ENCODE assay signal across 1 cellular context in the genomic region with DNA sequence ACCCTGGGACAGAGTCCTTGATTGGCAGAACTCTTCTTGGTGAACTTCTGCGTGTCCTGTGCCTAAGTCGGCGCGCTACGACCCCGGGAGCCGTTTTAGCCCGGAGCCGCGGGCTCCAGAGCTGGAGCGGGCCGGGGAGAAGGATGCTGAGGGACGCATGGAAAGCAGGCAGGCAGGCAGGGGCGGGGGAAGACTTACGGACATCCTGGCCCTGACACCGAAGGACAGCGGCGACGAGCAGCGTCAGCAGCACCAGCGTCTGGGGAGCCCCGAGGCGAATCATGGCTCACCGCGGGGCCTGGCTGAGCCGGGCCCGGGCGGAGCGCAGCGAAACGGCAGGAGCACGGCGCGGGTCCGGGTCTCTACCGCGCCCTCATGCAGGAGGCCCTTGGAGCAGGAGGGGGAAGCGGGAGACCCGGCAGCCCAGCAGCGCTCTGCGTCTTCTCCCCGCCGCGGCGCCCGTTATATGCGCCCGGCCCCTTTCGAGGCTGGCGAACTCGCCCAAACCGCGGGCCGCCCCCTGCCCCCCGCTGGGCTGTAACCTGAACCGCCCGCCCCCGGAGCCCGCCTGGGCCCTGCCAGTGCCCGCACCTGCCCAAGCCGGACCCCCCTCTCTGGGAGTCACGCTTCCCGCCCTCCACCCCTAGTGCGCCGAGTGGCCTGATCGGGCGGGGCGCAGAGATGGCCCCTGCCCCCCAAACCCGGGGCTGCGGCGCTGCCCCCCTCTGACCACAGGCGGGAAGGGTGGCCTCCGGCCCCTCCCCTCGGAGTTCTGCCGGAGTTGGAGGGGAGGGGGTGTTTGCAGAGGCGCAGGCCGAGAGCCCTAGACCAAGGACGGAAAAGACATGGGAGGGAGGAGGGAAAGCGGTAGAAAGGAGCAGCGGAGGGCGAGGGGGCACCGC.
TF ChIP-seq lines count a peak whose summit lies in the region.

A gene (minus strand): TSS at position 438 of the 902 bp plus-strand sequence. CDS start 155 bp downstream, at position 283.

TF ChIP-seq in HEK293, 187 proteins besides CTCF, POLR2A, EP300 and RAD21 (continued from another document and continues in another):
- TF ChIP-seq, protein P1, sequence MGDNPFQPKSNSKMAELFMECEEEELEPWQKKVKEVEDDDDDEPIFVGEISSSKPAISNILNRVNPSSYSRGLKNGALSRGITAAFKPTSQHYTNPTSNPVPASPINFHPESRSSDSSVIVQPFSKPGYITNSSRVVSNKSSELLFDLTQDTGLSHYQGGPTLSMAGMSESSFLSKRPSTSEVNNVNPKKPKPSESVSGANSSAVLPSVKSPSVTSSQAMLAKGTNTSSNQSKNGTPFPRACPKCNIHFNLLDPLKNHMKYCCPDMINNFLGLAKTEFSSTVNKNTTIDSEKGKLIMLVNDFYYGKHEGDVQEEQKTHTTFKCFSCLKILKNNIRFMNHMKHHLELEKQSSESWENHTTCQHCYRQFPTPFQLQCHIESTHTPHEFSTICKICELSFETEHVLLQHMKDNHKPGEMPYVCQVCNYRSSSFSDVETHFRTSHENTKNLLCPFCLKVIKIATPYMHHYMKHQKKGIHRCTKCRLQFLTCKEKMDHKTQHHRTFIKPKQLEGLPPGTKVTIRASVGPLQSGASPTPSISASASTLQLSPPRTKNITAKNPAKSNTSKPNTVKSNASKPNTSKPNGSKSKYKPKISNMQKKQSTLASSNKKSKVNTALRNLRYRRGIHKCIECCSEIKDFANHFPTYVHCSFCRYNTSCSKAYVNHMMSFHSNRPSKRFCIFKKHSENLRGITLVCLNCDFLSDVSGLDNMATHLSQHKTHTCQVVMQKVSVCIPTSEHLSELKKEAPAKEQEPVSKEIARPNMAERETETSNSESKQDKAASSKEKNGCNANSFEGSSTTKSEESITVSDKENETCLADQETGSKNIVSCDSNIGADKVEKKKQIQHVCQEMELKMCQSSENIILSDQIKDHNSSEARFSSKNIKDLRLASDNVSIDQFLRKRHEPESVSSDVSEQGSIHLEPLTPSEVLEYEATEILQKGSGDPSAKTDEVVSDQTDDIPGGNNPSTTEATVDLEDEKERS (tag by site-specific recombination; IDR thresholded peaks at IDR 0.05): no peak
- TF ChIP-seq, protein P2, sequence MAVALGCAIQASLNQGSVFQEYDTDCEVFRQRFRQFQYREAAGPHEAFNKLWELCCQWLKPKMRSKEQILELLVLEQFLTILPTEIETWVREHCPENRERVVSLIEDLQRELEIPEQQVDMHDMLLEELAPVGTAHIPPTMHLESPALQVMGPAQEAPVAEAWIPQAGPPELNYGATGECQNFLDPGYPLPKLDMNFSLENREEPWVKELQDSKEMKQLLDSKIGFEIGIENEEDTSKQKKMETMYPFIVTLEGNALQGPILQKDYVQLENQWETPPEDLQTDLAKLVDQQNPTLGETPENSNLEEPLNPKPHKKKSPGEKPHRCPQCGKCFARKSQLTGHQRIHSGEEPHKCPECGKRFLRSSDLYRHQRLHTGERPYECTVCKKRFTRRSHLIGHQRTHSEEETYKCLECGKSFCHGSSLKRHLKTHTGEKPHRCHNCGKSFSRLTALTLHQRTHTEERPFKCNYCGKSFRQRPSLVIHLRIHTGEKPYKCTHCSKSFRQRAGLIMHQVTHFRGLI (tag by site-specific recombination; IDR thresholded peaks at IDR 0.05): 0 out of 2 replicates have a peak, but pooled peaks have one; percentile 56
- TF ChIP-seq, protein P3, sequence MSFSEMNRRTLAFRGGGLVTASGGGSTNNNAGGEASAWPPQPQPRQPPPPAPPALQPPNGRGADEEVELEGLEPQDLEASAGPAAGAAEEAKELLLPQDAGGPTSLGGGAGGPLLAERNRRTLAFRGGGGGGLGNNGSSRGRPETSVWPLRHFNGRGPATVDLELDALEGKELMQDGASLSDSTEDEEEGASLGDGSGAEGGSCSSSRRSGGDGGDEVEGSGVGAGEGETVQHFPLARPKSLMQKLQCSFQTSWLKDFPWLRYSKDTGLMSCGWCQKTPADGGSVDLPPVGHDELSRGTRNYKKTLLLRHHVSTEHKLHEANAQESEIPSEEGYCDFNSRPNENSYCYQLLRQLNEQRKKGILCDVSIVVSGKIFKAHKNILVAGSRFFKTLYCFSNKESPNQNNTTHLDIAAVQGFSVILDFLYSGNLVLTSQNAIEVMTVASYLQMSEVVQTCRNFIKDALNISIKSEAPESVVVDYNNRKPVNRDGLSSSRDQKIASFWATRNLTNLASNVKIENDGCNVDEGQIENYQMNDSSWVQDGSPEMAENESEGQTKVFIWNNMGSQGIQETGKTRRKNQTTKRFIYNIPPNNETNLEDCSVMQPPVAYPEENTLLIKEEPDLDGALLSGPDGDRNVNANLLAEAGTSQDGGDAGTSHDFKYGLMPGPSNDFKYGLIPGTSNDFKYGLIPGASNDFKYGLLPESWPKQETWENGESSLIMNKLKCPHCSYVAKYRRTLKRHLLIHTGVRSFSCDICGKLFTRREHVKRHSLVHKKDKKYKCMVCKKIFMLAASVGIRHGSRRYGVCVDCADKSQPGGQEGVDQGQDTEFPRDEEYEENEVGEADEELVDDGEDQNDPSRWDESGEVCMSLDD (tag by site-specific recombination; IDR thresholded peaks at IDR 0.05): no peak
- TF ChIP-seq, protein P4, sequence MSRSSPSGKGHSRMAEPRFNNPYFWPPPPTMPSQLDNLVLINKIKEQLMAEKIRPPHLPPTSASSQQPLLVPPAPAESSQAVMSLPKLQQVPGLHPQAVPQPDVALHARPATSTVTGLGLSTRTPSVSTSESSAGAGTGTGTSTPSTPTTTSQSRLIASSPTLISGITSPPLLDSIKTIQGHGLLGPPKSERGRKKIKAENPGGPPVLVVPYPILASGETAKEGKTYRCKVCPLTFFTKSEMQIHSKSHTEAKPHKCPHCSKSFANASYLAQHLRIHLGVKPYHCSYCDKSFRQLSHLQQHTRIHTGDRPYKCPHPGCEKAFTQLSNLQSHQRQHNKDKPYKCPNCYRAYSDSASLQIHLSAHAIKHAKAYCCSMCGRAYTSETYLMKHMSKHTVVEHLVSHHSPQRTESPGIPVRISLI (tag by site-specific recombination; IDR thresholded peaks at IDR 0.05): no peak
- TF ChIP-seq ZNF664 (tag by site-specific recombination; IDR thresholded peaks at IDR 0.05) (no peak), ZNF548 (tag by site-specific recombination; IDR thresholded peaks at IDR 0.05) (no peak), ZNF292 (tag by site-specific recombination; IDR thresholded peaks at IDR 0.05; ENCODE audit: borderline replicate concordance, low read depth) (no peak), ZNF600 (tag by site-specific recombination; IDR thresholded peaks at IDR 0.05) (no peak), ZNF596 (tag by site-specific recombination; IDR thresholded peaks at IDR 0.05) (no peak), ZNF777 (tag by site-specific recombination; IDR thresholded peaks at IDR 0.05; ENCODE audit: borderline replicate concordance) (no peak), WT1 (tag by site-specific recombination; IDR thresholded peaks at IDR 0.05) (0 out of 2 replicates have a peak, but pooled peaks have one; percentile 17), ZNF146 (tag by site-specific recombination; IDR thresholded peaks at IDR 0.05) (no peak), KLF7 (tag by site-specific recombination; IDR thresholded peaks at IDR 0.05; ENCODE audit: borderline replicate concordance) (no peak), ZBTB48 (tag by site-specific recombination; IDR thresholded peaks at IDR 0.05) (no peak), SALL2 (tag by site-specific recombination; IDR thresholded peaks at IDR 0.05; ENCODE audit: borderline replicate concordance) (no peak), ZNF341 (tag by site-specific recombination; IDR thresholded peaks at IDR 0.05; ENCODE audit: low read depth) (peak; percentile 67; the same call in 1 of the 2 replicates), KLF1 (tag by site-specific recombination; IDR thresholded peaks at IDR 0.05) (peak; percentile 39; the same call in 1 of the 2 replicates)
- TF ChIP-seq, protein P5, sequence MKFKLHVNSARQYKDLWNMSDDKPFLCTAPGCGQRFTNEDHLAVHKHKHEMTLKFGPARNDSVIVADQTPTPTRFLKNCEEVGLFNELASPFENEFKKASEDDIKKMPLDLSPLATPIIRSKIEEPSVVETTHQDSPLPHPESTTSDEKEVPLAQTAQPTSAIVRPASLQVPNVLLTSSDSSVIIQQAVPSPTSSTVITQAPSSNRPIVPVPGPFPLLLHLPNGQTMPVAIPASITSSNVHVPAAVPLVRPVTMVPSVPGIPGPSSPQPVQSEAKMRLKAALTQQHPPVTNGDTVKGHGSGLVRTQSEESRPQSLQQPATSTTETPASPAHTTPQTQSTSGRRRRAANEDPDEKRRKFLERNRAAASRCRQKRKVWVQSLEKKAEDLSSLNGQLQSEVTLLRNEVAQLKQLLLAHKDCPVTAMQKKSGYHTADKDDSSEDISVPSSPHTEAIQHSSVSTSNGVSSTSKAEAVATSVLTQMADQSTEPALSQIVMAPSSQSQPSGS (tag by site-specific recombination; IDR thresholded peaks at IDR 0.05; ENCODE audit: low read depth): no peak
- TF ChIP-seq, protein P6, sequence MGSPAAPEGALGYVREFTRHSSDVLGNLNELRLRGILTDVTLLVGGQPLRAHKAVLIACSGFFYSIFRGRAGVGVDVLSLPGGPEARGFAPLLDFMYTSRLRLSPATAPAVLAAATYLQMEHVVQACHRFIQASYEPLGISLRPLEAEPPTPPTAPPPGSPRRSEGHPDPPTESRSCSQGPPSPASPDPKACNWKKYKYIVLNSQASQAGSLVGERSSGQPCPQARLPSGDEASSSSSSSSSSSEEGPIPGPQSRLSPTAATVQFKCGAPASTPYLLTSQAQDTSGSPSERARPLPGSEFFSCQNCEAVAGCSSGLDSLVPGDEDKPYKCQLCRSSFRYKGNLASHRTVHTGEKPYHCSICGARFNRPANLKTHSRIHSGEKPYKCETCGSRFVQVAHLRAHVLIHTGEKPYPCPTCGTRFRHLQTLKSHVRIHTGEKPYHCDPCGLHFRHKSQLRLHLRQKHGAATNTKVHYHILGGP (tag by site-specific recombination; IDR thresholded peaks at IDR 0.05): no peak
- TF ChIP-seq, protein P7, sequence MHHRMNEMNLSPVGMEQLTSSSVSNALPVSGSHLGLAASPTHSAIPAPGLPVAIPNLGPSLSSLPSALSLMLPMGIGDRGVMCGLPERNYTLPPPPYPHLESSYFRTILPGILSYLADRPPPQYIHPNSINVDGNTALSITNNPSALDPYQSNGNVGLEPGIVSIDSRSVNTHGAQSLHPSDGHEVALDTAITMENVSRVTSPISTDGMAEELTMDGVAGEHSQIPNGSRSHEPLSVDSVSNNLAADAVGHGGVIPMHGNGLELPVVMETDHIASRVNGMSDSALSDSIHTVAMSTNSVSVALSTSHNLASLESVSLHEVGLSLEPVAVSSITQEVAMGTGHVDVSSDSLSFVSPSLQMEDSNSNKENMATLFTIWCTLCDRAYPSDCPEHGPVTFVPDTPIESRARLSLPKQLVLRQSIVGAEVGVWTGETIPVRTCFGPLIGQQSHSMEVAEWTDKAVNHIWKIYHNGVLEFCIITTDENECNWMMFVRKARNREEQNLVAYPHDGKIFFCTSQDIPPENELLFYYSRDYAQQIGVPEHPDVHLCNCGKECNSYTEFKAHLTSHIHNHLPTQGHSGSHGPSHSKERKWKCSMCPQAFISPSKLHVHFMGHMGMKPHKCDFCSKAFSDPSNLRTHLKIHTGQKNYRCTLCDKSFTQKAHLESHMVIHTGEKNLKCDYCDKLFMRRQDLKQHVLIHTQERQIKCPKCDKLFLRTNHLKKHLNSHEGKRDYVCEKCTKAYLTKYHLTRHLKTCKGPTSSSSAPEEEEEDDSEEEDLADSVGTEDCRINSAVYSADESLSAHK (tag by site-specific recombination; IDR thresholded peaks at IDR 0.05): no peak
- TF ChIP-seq, protein P8, sequence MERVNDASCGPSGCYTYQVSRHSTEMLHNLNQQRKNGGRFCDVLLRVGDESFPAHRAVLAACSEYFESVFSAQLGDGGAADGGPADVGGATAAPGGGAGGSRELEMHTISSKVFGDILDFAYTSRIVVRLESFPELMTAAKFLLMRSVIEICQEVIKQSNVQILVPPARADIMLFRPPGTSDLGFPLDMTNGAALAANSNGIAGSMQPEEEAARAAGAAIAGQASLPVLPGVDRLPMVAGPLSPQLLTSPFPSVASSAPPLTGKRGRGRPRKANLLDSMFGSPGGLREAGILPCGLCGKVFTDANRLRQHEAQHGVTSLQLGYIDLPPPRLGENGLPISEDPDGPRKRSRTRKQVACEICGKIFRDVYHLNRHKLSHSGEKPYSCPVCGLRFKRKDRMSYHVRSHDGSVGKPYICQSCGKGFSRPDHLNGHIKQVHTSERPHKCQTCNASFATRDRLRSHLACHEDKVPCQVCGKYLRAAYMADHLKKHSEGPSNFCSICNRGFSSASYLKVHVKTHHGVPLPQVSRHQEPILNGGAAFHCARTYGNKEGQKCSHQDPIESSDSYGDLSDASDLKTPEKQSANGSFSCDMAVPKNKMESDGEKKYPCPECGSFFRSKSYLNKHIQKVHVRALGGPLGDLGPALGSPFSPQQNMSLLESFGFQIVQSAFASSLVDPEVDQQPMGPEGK (tag by site-specific recombination; IDR thresholded peaks at IDR 0.05): peak; percentile 73
- TF ChIP-seq, protein P9, sequence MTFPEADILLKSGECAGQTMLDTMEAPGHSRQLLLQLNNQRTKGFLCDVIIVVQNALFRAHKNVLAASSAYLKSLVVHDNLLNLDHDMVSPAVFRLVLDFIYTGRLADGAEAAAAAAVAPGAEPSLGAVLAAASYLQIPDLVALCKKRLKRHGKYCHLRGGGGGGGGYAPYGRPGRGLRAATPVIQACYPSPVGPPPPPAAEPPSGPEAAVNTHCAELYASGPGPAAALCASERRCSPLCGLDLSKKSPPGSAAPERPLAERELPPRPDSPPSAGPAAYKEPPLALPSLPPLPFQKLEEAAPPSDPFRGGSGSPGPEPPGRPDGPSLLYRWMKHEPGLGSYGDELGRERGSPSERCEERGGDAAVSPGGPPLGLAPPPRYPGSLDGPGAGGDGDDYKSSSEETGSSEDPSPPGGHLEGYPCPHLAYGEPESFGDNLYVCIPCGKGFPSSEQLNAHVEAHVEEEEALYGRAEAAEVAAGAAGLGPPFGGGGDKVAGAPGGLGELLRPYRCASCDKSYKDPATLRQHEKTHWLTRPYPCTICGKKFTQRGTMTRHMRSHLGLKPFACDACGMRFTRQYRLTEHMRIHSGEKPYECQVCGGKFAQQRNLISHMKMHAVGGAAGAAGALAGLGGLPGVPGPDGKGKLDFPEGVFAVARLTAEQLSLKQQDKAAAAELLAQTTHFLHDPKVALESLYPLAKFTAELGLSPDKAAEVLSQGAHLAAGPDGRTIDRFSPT (tag by site-specific recombination; IDR thresholded peaks at IDR 0.05): peak; percentile 61; the same call in 1 of the 2 replicates
